Comparison of ENCODE assay signal across 14 cellular contexts in genomic region chr6:90860822-90861601, GRCh38.
DNase-seq lines count a peak whose midpoint lies in the region; ATAC-seq and TF ChIP-seq lines count a peak whose summit lies in the region.
"Had no signal": no experiment of that assay in that cellular context is flagged by ENCODE, and none has a peak within 500 bp of the region (broad histone marks: within the 10 kb centered on the region; RNA-seq: fewer than 3 reads in every experiment).

No MANE protein-coding gene starts in this region.

- no peaks in the 10 kb centered on the region for H3K4me1 ChIP-seq in CD8-positive, alpha-beta T cell (ENCODE audit: insufficient read depth, low read length)

- in situ Hi-C loops in GM13976 (cut with MboI; ENCODE audit: low sequenced_read_pairs, unreplicated experiment): no loop called here

- H3K9me3 ChIP-seq in CD8-positive, alpha-beta T cell (ENCODE audit: low read length): no peaks in the 10 kb centered on the region
- H3K9me3 ChIP-seq: thoracic aorta had no signal

- H3K9me3 Mint-ChIP-seq in CD8-positive, alpha-beta T cell: no peaks in the 10 kb centered on the region
- H3K9me3 Mint-ChIP-seq: activated T-cell treated with anti-CD3 and anti-CD28 coated beads, Interleukin-2, amount 50 U/mL, for 72 hours; naive thymus-derived CD4-positive, alpha-beta T cell had no signal

- TF ChIP-seq CTCF in GM13976 (IDR thresholded peaks at IDR 0.05; ENCODE audit: borderline replicate concordance, control extremely low read depth, extremely low read depth, insufficient read depth, missing control alignments): no peak
- no peak for TF ChIP-seq CTCF in CD8-positive, alpha-beta T cell (IDR thresholded peaks at IDR 0.05)

- no peaks in the 10 kb centered on the region for H3K27me3 ChIP-seq in CD8-positive, alpha-beta T cell (ENCODE audit: insufficient read depth, low read length)

- no peaks in the 10 kb centered on the region for H3K36me3 ChIP-seq in CD8-positive, alpha-beta T cell (ENCODE audit: insufficient read depth, low read length)
- H3K36me3 ChIP-seq: thoracic aorta had no signal

- no peaks in the 10 kb centered on the region for H3K36me3 Mint-ChIP-seq in CD8-positive, alpha-beta T cell
- H3K36me3 Mint-ChIP-seq: naive thymus-derived CD4-positive, alpha-beta T cell had no signal

- H3K4me3 ChIP-seq in CD8-positive, alpha-beta T cell (ENCODE audit: low read depth, low read length): no peak overlapping the region
- H3K4me3 ChIP-seq: thoracic aorta had no signal

- H3K4me3 Mint-ChIP-seq in CD8-positive, alpha-beta T cell: no peak overlapping the region
- H3K4me3 Mint-ChIP-seq: activated T-cell treated with anti-CD3 and anti-CD28 coated beads, Interleukin-2, amount 50 U/mL, for 72 hours; naive thymus-derived CD4-positive, alpha-beta T cell had no signal

- intact Hi-C loops in CD8-positive, alpha-beta T cell (cut with DNase I, micrococcal nuclease): no loop called here

- peaks cover 3% of the 10 kb centered on the region for H3K4me1 Mint-ChIP-seq in CD8-positive, alpha-beta T cell (ENCODE audit: low read depth)

- no peak for ATAC-seq in CD8-positive, alpha-beta T cell
- ATAC-seq in GM21360 (IDR thresholded peaks at IDR 0.05; ENCODE audit: unreplicated experiment) (no peak), HG02678 (IDR thresholded peaks at IDR 0.05; ENCODE audit: unreplicated experiment) (no peak)
- ATAC-seq: activated T-cell treated with anti-CD3 and anti-CD28 coated beads, Interleukin-2, amount 50 U/mL, for 72 hours; naive thymus-derived CD4-positive, alpha-beta T cell had no signal

- CTCF ChIA-PET in CD8-positive, alpha-beta T cell (lab: Charles Lee): no interaction called here

- POLR2A ChIA-PET in CD8-positive, alpha-beta T cell (lab: Charles Lee): no interaction called here

- no peak overlapping the region for H3K27ac ChIP-seq in CD8-positive, alpha-beta T cell (ENCODE audit: low read depth, low read length)
- H3K27ac ChIP-seq: thoracic aorta had no signal

- DNase-seq in DMS114 treated with DMSO at 0.1 percent for 48 hours (lab: John Stamatoyannopoulos, UW; ENCODE audit: unreplicated experiment) (peak; percentile 4), GM13976 (ENCODE audit: low spot score) (peak; percentile 9), OCI-M1 (lab: John Stamatoyannopoulos, UW) (peak; percentile 56), inferior parietal cortex (ENCODE audit: extremely low spot score) (peak; percentile 55), dedifferentiated amniotic fluid mesenchymal stem cell (ENCODE audit: extremely low spot score) (no peak)
- DNase-seq in CD8-positive, alpha-beta T cell: no peak
- DNase-seq: activated T-cell treated with anti-CD3 and anti-CD28 coated beads, Interleukin-2, amount 50 U/mL, for 72 hours; cerebellar nuclear complex; glutamatergic neuron; naive thymus-derived CD4-positive, alpha-beta T cell; stimulated activated CD4-positive, alpha-beta T cell treated with anti-CD3 and anti-CD28 coated beads, Interleukin-2, amount 100 ng/mL, for 24 hours had no signal

- H3K27ac Mint-ChIP-seq in CD8-positive, alpha-beta T cell: no peak overlapping the region
- H3K27ac Mint-ChIP-seq: activated T-cell treated with anti-CD3 and anti-CD28 coated beads, Interleukin-2, amount 50 U/mL, for 72 hours; naive thymus-derived CD4-positive, alpha-beta T cell had no signal

- peaks cover 3% of the 10 kb centered on the region for H3K27me3 Mint-ChIP-seq in CD8-positive, alpha-beta T cell (ENCODE audit: low read depth)

Comparison
In these comparisons a context has a peak if more than half of its experiments do, and no peak if none do; other contexts are left out.
1. DNase-seq: peak in DMS114 treated with DMSO at 0.1 percent for 48 hours (single experiment), GM13976 (single experiment), OCI-M1 (single experiment) and inferior parietal cortex (single experiment); none in dedifferentiated amniotic fluid mesenchymal stem cell (single experiment) and CD8-positive, alpha-beta T cell (0 of 7).